21 cellular contexts compared by ENCODE assay signal in the genomic region with DNA sequence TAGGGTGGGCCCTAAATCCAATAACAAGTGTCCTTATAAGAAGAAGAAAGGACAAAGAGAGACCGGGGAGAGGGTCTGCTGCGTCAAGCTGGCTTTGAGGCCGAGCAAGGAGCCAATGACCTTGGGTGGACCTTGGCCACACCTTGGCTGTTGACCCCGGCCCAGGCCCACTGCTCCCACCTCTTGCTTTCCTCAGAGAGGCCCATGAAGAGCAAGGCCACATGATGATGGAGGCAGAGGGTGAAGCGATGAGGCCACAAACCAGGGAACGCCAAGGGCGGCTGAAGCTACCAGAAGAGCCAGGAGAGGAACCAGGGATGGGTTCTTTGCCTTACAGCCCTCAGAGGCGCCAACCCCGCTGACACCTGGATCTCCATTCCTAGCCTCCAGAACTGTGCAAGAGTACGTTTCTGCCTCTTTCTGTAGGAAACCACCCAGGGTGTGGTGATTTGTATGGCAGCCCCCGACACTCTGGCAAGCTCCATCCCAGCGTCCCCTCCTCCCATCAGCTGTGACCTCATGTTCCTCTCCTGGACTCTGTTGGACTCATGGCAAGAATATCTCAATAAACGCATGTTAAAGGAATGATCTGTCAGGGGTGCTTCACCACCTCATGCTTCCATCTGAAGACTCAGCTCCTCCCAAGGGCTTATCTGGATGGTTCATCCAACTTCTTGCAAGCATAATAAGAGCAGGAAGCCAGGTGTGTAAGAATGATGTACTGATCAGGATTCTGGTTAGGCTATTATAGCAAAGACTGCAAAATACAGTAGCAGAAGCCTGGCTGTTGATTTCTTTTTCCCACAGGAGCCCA. TPM values are rescaled to one million over a fixed set of nuclear protein-coding genes. Genes with fewer than 3 reads are reported as not detected.
A peak's percentile ranks its signal among the peaks of the same experiment; 100 is the strongest.
DNase-seq lines count a peak whose midpoint lies in the region; ATAC-seq, FAIRE-seq and TF ChIP-seq lines count a peak whose summit lies in the region.
"Had no signal": no experiment of that assay in that cellular context is flagged by ENCODE, and none has a peak within 500 bp of the region (broad histone marks: within the 10 kb centered on the region; RNA-seq: fewer than 3 reads in every experiment).

No MANE protein-coding gene starts in this region.

- no peak for TF ChIP-seq RAD21 in HepG2 (CRISPR knock-in tag; IDR thresholded peaks at IDR 0.05)

- POLR2A ChIA-PET in HepG2 (lab: Yijun Ruan, JAX): no interaction called here

- intact Hi-C loops in HepG2 (cut with micrococcal nuclease; ENCODE audit: unreplicated experiment): loop anchor here (5.0 kb wide), 1 partner anchor 202 kb away; a partner anchor contains a TSS
- intact Hi-C loops in posterior vena cava (cut with DNase I): no loop called here

- H3K9ac ChIP-seq in HepG2 (ENCODE audit: insufficient read depth, low read depth, low read length): no peak overlapping the region

- no peak overlapping the region for H2AFZ ChIP-seq in HepG2 (ENCODE audit: low read length)

- no peaks in the 10 kb centered on the region for H3K79me2 ChIP-seq in HepG2 (ENCODE audit: insufficient read depth, low read length)

- ATAC-seq in HepG2: no peak
- no peak for ATAC-seq in SK-N-SH treated with all-trans-retinoic acid at 6 μM for 48 hours
- ATAC-seq in HG03045 (IDR thresholded peaks at IDR 0.05; ENCODE audit: unreplicated experiment): no peak

- WGBS in HepG2 (ENCODE audit: low lambda C conversion rate): 80% methylated on average over 9 of the region's 13 CpGs

- peak; percentile 56 for DNase-seq in ELR (ENCODE audit: low read depth)
- DNase-seq in M059J (ENCODE audit: low read depth): peak; percentile 24
- DNase-seq in HepG2 (ENCODE audit: low spot score): no peak
- peak; percentile 66 for DNase-seq in posterior vena cava (ENCODE audit: low spot score)
- DNase-seq in AG08395 (ENCODE audit: low spot score): no peak
- DNase-seq in ecto neural progenitor cell (ENCODE audit: low spot score): no peak
- DNase-seq: AML-193; COR-L47; GOT3; MV-4-11; NCI-H1417; NCI-H2029; NCI-H2171; NCI-H446 treated with DMSO at 0.1 percent for 48 hours; NK-92 treated with Interleukin-12 subunit alpha and Interleukin-12 subunit beta, amount 100 ng/mL, for 24 hours; OCI-M1; SIG-M5 had no signal

- H3K9me3 ChIP-seq in HepG2 (ENCODE audit: low read length): no peaks in the 10 kb centered on the region

- TF ChIP-seq EP300 in HepG2 (IDR thresholded peaks at IDR 0.05; ENCODE audit: low read depth in 2 of 2, low read length in 2 of 2) (no peak), HepG2 (CRISPR knock-in tag; IDR thresholded peaks at IDR 0.05; ENCODE audit: borderline replicate concordance) (no peak)

- peaks cover 84% of the 10 kb centered on the region for H3K4me1 ChIP-seq in HepG2 (ENCODE audit: insufficient read depth, low read length)

- in situ Hi-C loops in HepG2 (cut with HindIII; ENCODE audit: extremely low pct_ligation_motif_present, low pct_unique_long_range_greater_than_20kb): loop anchor here (25.0 kb wide), 1 partner anchor 197 kb away; a partner anchor contains a TSS

- no peak overlapping the region for H3K27ac ChIP-seq in HepG2 (ENCODE audit: extremely low read length, insufficient read depth, low read length)

- H3K4me3 ChIP-seq in HepG2 (replicated peaks in 1 of 3; ENCODE audit: insufficient read depth in 1 of 3, low read depth in 2 of 3, low read length in 3 of 3): no peak overlapping the region

- FAIRE-seq in HepG2 (lab: Jason Lieb, UNC): no peak

- no TSS peak for BruUV-seq in HepG2 (replicated peaks; lab: Mats Ljungman, UMichigan)

- TF ChIP-seq CTCF in HepG2 (CRISPR knock-in tag; IDR thresholded peaks at IDR 0.05): no peak

- no peaks in the 10 kb centered on the region for H4K20me1 ChIP-seq in HepG2 (ENCODE audit: insufficient read depth, low read length)

- H3K4me2 ChIP-seq in HepG2 (ENCODE audit: low read depth, low read length): no peak overlapping the region

- CTCF ChIA-PET in HepG2 (lab: Yijun Ruan, JAX; ENCODE audit: low intra/inter-chr PET ratio, low total read pairs): no interaction called here

- no peaks in the 10 kb centered on the region for H3K27me3 ChIP-seq in HepG2 (ENCODE audit: control insufficient read depth in 1 of 2, insufficient read depth in 2 of 2, low read length in 2 of 2)

- no peak for TF ChIP-seq POLR2A in HepG2 (IDR thresholded peaks at IDR 0.05; ENCODE audit: insufficient read depth in 1 of 2, low read depth in 2 of 2, low read length in 2 of 2)

- H3K36me3 ChIP-seq in HepG2 (replicated peaks in 1 of 2; ENCODE audit: control insufficient read depth in 1 of 2, insufficient read depth in 2 of 2, low read length in 2 of 2): no peaks in the 10 kb centered on the region

TF ChIP-seq in HepG2, 621 proteins besides CTCF, POLR2A, EP300 and RAD21 (continues in another document):
- TF ChIP-seq, protein P1, sequence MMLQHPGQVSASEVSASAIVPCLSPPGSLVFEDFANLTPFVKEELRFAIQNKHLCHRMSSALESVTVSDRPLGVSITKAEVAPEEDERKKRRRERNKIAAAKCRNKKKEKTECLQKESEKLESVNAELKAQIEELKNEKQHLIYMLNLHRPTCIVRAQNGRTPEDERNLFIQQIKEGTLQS (CRISPR knock-in tag; IDR thresholded peaks at IDR 0.05): no peak
- TF ChIP-seq, protein P2, sequence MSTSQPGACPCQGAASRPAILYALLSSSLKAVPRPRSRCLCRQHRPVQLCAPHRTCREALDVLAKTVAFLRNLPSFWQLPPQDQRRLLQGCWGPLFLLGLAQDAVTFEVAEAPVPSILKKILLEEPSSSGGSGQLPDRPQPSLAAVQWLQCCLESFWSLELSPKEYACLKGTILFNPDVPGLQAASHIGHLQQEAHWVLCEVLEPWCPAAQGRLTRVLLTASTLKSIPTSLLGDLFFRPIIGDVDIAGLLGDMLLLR (CRISPR knock-in tag; IDR thresholded peaks at IDR 0.05): no peak
- no peak for TF ChIP-seq ZFP82 (CRISPR knock-in tag; IDR thresholded peaks at IDR 0.05; ENCODE audit: borderline replicate concordance)
- no peak for TF ChIP-seq MED13 (CRISPR knock-in tag; IDR thresholded peaks at IDR 0.05)

TF ChIP-seq in SK-N-SH treated with all-trans-retinoic acid at 6 μM for 48 hours, 23 proteins besides CTCF, POLR2A, EP300 and RAD21 (continues in another document):
- TF ChIP-seq, protein P3, sequence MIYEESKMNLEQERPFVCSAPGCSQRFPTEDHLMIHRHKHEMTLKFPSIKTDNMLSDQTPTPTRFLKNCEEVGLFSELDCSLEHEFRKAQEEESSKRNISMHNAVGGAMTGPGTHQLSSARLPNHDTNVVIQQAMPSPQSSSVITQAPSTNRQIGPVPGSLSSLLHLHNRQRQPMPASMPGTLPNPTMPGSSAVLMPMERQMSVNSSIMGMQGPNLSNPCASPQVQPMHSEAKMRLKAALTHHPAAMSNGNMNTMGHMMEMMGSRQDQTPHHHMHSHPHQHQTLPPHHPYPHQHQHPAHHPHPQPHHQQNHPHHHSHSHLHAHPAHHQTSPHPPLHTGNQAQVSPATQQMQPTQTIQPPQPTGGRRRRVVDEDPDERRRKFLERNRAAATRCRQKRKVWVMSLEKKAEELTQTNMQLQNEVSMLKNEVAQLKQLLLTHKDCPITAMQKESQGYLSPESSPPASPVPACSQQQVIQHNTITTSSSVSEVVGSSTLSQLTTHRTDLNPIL (CRISPR knock-in tag; IDR thresholded peaks at IDR 0.05; ENCODE audit: low read depth): no peak
- TF ChIP-seq ZNF565 (CRISPR knock-in tag; conservative IDR thresholded peaks at IDR 0.05; ENCODE audit: low read depth) (no peak), OSR1 (CRISPR knock-in tag; IDR thresholded peaks at IDR 0.05) (no peak), CSDC2 (CRISPR knock-in tag; IDR thresholded peaks at IDR 0.05) (no peak), PPARA (CRISPR knock-in tag; IDR thresholded peaks at IDR 0.05; ENCODE audit: borderline replicate concordance) (no peak), RARB (CRISPR knock-in tag; IDR thresholded peaks at IDR 0.05) (no peak)

RNA-seq across cellular contexts. Expression of a gene that starts 41.6 kb away (rescaled TPM):
- total RNA-seq in M059J (2014; rRNA removed; shearing (Covaris generic)): not detected in 2 replicates
- 0.14 and 0.58 TPM in 2 replicates for total RNA-seq in HepG2 (2016; rRNA removed; fragmentation: Illumina TruSeq; extraction: Trizol)
- total RNA-seq in HepG2 (2016; cell fraction: cytosol; rRNA removed; fragmentation: Illumina TruSeq; extraction: Trizol; ENCODE audit: low read depth): 0.10 and 0.18 TPM in 2 replicates
- 0.09 and 0.74 TPM in 2 replicates for total RNA-seq in HepG2 (2016; cell fraction: insoluble cytoplasmic fraction; rRNA removed; fragmentation: Illumina TruSeq; extraction: Trizol)
- 0.17 and 0.31 TPM in 2 replicates for total RNA-seq in HepG2 (2016; cell fraction: membrane; rRNA removed; fragmentation: Illumina TruSeq; extraction: Trizol)
- 0.47 and 1.4 TPM in 2 replicates for total RNA-seq in HepG2 (2016; cell fraction: nucleus; rRNA removed; fragmentation: Illumina TruSeq; extraction: Trizol)
- polyA plus RNA-seq in HepG2 (2011; rRNA removed): 0.13 and 0.26 TPM in 2 replicates
- 0.11 TPM in 1 of 2 replicates, not detected in the other for polyA plus RNA-seq in HepG2 (2011; cell fraction: cytosol; rRNA removed)
- polyA plus RNA-seq in HepG2 (2011; cell fraction: nucleus; rRNA removed): 0.31 and 1.3 TPM in 2 replicates
- polyA plus RNA-seq in HepG2 (2012): 0.04 TPM in 1 of 2 replicates, not detected in the other
- polyA plus RNA-seq in HepG2 (2016; cell fraction: cytosol; fragmentation: Illumina TruSeq; extraction: Trizol; ENCODE audit: low read depth): 0.09 and 0.12 TPM in 2 replicates
- polyA plus RNA-seq in HepG2 (2016; cell fraction: insoluble cytoplasmic fraction; fragmentation: Illumina TruSeq; extraction: Trizol; ENCODE audit: low read depth): 0.21 and 0.39 TPM in 2 replicates
- polyA plus RNA-seq in HepG2 (2016; cell fraction: membrane; fragmentation: Illumina TruSeq; extraction: Trizol; ENCODE audit: low read depth): 0.22 TPM in 2 replicates
- polyA plus RNA-seq in HepG2 (2016; cell fraction: nucleus; fragmentation: Illumina TruSeq; extraction: Trizol; ENCODE audit: insufficient read depth, low read depth): 1.7 and 3.1 TPM in 2 replicates
- 0.16 TPM in 1 of 2 replicates, not detected in the other for polyA minus RNA-seq in HepG2 (2011; rRNA and poly(A)+ RNA removed; ENCODE audit: low replicate concordance)
- polyA minus RNA-seq in HepG2 (2011; cell fraction: cytosol; rRNA and poly(A)+ RNA removed): not detected in 2 replicates
- 0.12 and 0.39 TPM in 2 replicates for polyA minus RNA-seq in HepG2 (2011; cell fraction: nucleus; rRNA and poly(A)+ RNA removed)
- total RNA-seq in posterior vena cava: not detected
- total RNA-seq: HT-29, RPMI7951 had no signal

Comparison
In these comparisons a context has a peak if more than half of its experiments do, and no peak if none do; other contexts are left out.
1. DNase-seq: peak in ELR (single experiment), M059J (single experiment) and posterior vena cava (single experiment); none in HepG2 (single experiment), AG08395 (single experiment) and ecto neural progenitor cell (single experiment).